In genomic region chr2:191869178-191869577, GRCh38 we compare ENCODE assay signal across 8 cellular contexts. TPM values are rescaled to one million over a fixed set of nuclear protein-coding genes. Genes with fewer than 3 reads are reported as not detected.
DNase-seq lines count a peak whose midpoint lies in the region; ATAC-seq and TF ChIP-seq lines count a peak whose summit lies in the region.

No MANE protein-coding gene starts in this region.

- no peak for TF ChIP-seq POLR2A in erythroblast (IDR thresholded peaks at IDR 0.05; ENCODE audit: low read length)

- intact Hi-C loops in activated naive CD4-positive, alpha-beta T cell treated with anti-CD3 and anti-CD28 coated beads for 36 hours (cut with micrococcal nuclease) = loop anchor here (1.0 kb wide), 1 partner anchor 293 kb away; no protein-coding TSS in a partner anchor

- peak; percentile 15 for DNase-seq in activated naive CD4-positive, alpha-beta T cell treated with anti-CD3 and anti-CD28 coated beads for 36 hours
- no peak for DNase-seq in activated naive CD4-positive, alpha-beta T cell treated with anti-CD3 and anti-CD28 coated beads, Interleukin-2, amount 10 ng/mL, durations not matched to agents 7 days and 5 days
- peak; percentile 89 for DNase-seq in NCI-H2227 (lab: John Stamatoyannopoulos, UW; ENCODE audit: unreplicated experiment)
- DNase-seq in erythroblast (lab: John Stamatoyannopoulos, UW) = peak; percentile 4 to 12
- DNase-seq in superior temporal gyrus (ENCODE audit: extremely low spot score) = peak; percentile 81
- no peak for DNase-seq in activated naive CD4-positive, alpha-beta T cell treated with anti-CD3 and anti-CD28 coated beads, Interleukin-2, amount 50 U/mL, for 72 hours (ENCODE audit: low spot score in 2 of 2)
- no peak for DNase-seq in germinal center (ENCODE audit: low spot score)

- no peaks in the 10 kb centered on the region for H3K4me1 Mint-ChIP-seq in activated naive CD4-positive, alpha-beta T cell treated with anti-CD3 and anti-CD28 coated beads for 36 hours (ENCODE audit: low read depth)
- H3K4me1 Mint-ChIP-seq in activated naive CD4-positive, alpha-beta T cell treated with anti-CD3 and anti-CD28 coated beads, Interleukin-2, amount 10 ng/mL, durations not matched to agents 7 days and 5 days = no peaks in the 10 kb centered on the region

- no peaks in the 10 kb centered on the region for H3K9me3 Mint-ChIP-seq in activated naive CD4-positive, alpha-beta T cell treated with anti-CD3 and anti-CD28 coated beads for 36 hours
- no peaks in the 10 kb centered on the region for H3K9me3 Mint-ChIP-seq in activated naive CD4-positive, alpha-beta T cell treated with anti-CD3 and anti-CD28 coated beads, Interleukin-2, amount 10 ng/mL, durations not matched to agents 7 days and 5 days
- no peaks in the 10 kb centered on the region for H3K9me3 Mint-ChIP-seq in activated naive CD4-positive, alpha-beta T cell treated with anti-CD3 and anti-CD28 coated beads, Interleukin-2, amount 50 U/mL, for 72 hours

- no peak overlapping the region for H3K4me3 Mint-ChIP-seq in activated naive CD4-positive, alpha-beta T cell treated with anti-CD3 and anti-CD28 coated beads for 36 hours
- H3K4me3 Mint-ChIP-seq in activated naive CD4-positive, alpha-beta T cell treated with anti-CD3 and anti-CD28 coated beads, Interleukin-2, amount 10 ng/mL, durations not matched to agents 7 days and 5 days = no peak overlapping the region

- H3K27me3 Mint-ChIP-seq in activated naive CD4-positive, alpha-beta T cell treated with anti-CD3 and anti-CD28 coated beads for 36 hours (ENCODE audit: low read depth) = peaks cover 9% of the 10 kb centered on the region
- H3K27me3 Mint-ChIP-seq in activated naive CD4-positive, alpha-beta T cell treated with anti-CD3 and anti-CD28 coated beads, Interleukin-2, amount 10 ng/mL, durations not matched to agents 7 days and 5 days = peaks cover 8% of the 10 kb centered on the region

- no peaks in the 10 kb centered on the region for H3K36me3 Mint-ChIP-seq in activated naive CD4-positive, alpha-beta T cell treated with anti-CD3 and anti-CD28 coated beads for 36 hours (ENCODE audit: low read depth)
- H3K36me3 Mint-ChIP-seq in activated naive CD4-positive, alpha-beta T cell treated with anti-CD3 and anti-CD28 coated beads, Interleukin-2, amount 10 ng/mL, durations not matched to agents 7 days and 5 days = no peaks in the 10 kb centered on the region
- no peaks in the 10 kb centered on the region for H3K36me3 Mint-ChIP-seq in activated naive CD4-positive, alpha-beta T cell treated with anti-CD3 and anti-CD28 coated beads, Interleukin-2, amount 50 U/mL, for 72 hours

- CTCF ChIA-PET in activated naive CD4-positive, alpha-beta T cell treated with anti-CD3 and anti-CD28 coated beads for 36 hours (lab: Charles Lee) = interaction anchor here (0.6 to 2.7 kb wide), 2 partner anchors 293 to 295 kb away, joined by 3 to 10 read pairs; no protein-coding TSS in a partner anchor
- CTCF ChIA-PET in activated naive CD4-positive, alpha-beta T cell treated with anti-CD3 and anti-CD28 coated beads, Interleukin-2, amount 10 ng/mL, durations not matched to agents 7 days and 5 days (lab: Charles Lee) = interaction anchor here (0.6 kb wide), 1 partner anchor 294 kb away, joined by 3 read pairs; no protein-coding TSS in a partner anchor

- ATAC-seq in HG03521 (IDR thresholded peaks at IDR 0.05; ENCODE audit: unreplicated experiment) = no peak
- no peak for ATAC-seq in activated naive CD4-positive, alpha-beta T cell treated with anti-CD3 and anti-CD28 coated beads, Interleukin-2, amount 50 U/mL, for 72 hours

- no peak overlapping the region for H3K27ac Mint-ChIP-seq in activated naive CD4-positive, alpha-beta T cell treated with anti-CD3 and anti-CD28 coated beads for 36 hours
- no peak overlapping the region for H3K27ac Mint-ChIP-seq in activated naive CD4-positive, alpha-beta T cell treated with anti-CD3 and anti-CD28 coated beads, Interleukin-2, amount 10 ng/mL, durations not matched to agents 7 days and 5 days
- no peak overlapping the region for H3K27ac Mint-ChIP-seq in activated naive CD4-positive, alpha-beta T cell treated with anti-CD3 and anti-CD28 coated beads, Interleukin-2, amount 50 U/mL, for 72 hours

RNA-seq across cellular contexts. Expression of gene CAVIN2, which starts 22.3 kb away (rescaled TPM):
- not detected for total RNA-seq in activated naive CD4-positive, alpha-beta T cell treated with anti-CD3 and anti-CD28 coated beads for 36 hours
- total RNA-seq in activated naive CD4-positive, alpha-beta T cell treated with anti-CD3 and anti-CD28 coated beads, Interleukin-2, amount 50 U/mL, for 72 hours = not detected

Comparison
In these comparisons a context has a peak if more than half of its experiments do, and no peak if none do; other contexts are left out.
1. DNase-seq: peak in activated naive CD4-positive, alpha-beta T cell treated with anti-CD3 and anti-CD28 coated beads for 36 hours (single experiment), NCI-H2227 (single experiment), erythroblast (2 of 2) and superior temporal gyrus (single experiment); none in activated naive CD4-positive, alpha-beta T cell treated with anti-CD3 and anti-CD28 coated beads, Interleukin-2, amount 10 ng/mL, durations not matched to agents 7 days and 5 days (single experiment), activated naive CD4-positive, alpha-beta T cell treated with anti-CD3 and anti-CD28 coated beads, Interleukin-2, amount 50 U/mL, for 72 hours (0 of 2) and germinal center (single experiment).